Comparison of ENCODE assay signal across 19 cellular contexts in genomic region chr21:42988234-42988965, GRCh38. TPM values are rescaled to one million over a fixed set of nuclear protein-coding genes. Genes with fewer than 3 reads are reported as not detected.
DNase-seq lines count a peak whose midpoint lies in the region; TF ChIP-seq lines count a peak whose summit lies in the region.
"Had no signal": no experiment of that assay in that cellular context is flagged by ENCODE, and none has a peak within 500 bp of the region (broad histone marks: within the 10 kb centered on the region; RNA-seq: fewer than 3 reads in every experiment).

No MANE protein-coding gene starts in this region.

- H4K8ac ChIP-seq in trophoblast cell (ENCODE audit: low read depth, low read length): no peak overlapping the region

- H3K4me1 ChIP-seq in OCI-LY1 (ENCODE audit: insufficient read depth, low read length, severe bottlenecking) (peaks cover 60% of the 10 kb centered on the region), trophoblast cell (ENCODE audit: control insufficient read depth in 1 of 2, insufficient read depth in 2 of 2, low read length in 2 of 2) (peaks cover 14% of the 10 kb centered on the region in 2 experiments)
- H3K4me1 ChIP-seq: prostate gland had no signal

- H2BK120ac ChIP-seq in trophoblast cell (ENCODE audit: insufficient read depth, low read length, poor library complexity): no peak overlapping the region

- H4K12ac ChIP-seq in trophoblast cell (ENCODE audit: low read depth, low read length): no peak overlapping the region

- no peaks in the 10 kb centered on the region for H3K9me2 ChIP-seq in OCI-LY1 (ENCODE audit: low read depth, low read length)

- no peaks in the 10 kb centered on the region; the same call in 1 of the 2 replicates for H3K36me3 ChIP-seq in OCI-LY1 (ENCODE audit: insufficient read depth, low read length)
- no peaks in the 10 kb centered on the region for H3K36me3 ChIP-seq in trophoblast cell (ENCODE audit: control insufficient read depth in 1 of 2, insufficient read depth in 2 of 2, low read length in 2 of 2)
- H3K36me3 ChIP-seq: prostate gland had no signal

- TF ChIP-seq CTCF in OCI-LY1 (IDR thresholded peaks at IDR 0.05; ENCODE audit: low read length) (no peak), fibroblast of mammary gland (conservative IDR thresholded peaks at IDR 0.05; ENCODE audit: control insufficient read depth, insufficient read depth, low read depth, low read length) (no peak)

- peak; percentile 13 for DNase-seq in NCI-H2171 treated with DMSO at 0.1 percent for 48 hours (lab: John Stamatoyannopoulos, UW)
- no peak for DNase-seq in NCI-H2171 (lab: John Stamatoyannopoulos, UW)
- DNase-seq in fibroblast of mammary gland (ENCODE audit: low read depth): peak; percentile 89
- DNase-seq in trophoblast cell: no peak
- no peak for DNase-seq in stimulated activated CD4-positive, alpha-beta T cell treated with anti-CD3 and anti-CD28 coated beads, Interleukin-4, amount 100 ng/mL, for 4 hours
- DNase-seq in KBM-7: no peak
- DNase-seq in putamen (ENCODE audit: low spot score): no peak
- DNase-seq: activated CD4-positive, alpha-beta T cell treated with anti-CD3 and anti-CD28 coated beads for 36 hours; activated CD8-positive, alpha-beta memory T cell treated with anti-CD3 and anti-CD28 coated beads, Interleukin-2, amount 50 U/mL, for 48 hours; activated naive CD4-positive, alpha-beta T cell treated with anti-CD3 and anti-CD28 coated beads, Interleukin-2, amount 50 U/mL, for 16 hours; GF-D8; left cardiac atrium; NCI-H2081; NCI-H774; T1000 had no signal

- H2BK5ac ChIP-seq in trophoblast cell (ENCODE audit: low read depth, low read length, poor library complexity): no peak overlapping the region

- no peak overlapping the region for H2BK12ac ChIP-seq in trophoblast cell (ENCODE audit: low read length)

- H3K9ac ChIP-seq in OCI-LY1 (ENCODE audit: low read length) (no peak overlapping the region), trophoblast cell (ENCODE audit: low read length) (no peak overlapping the region)

- H3K4me2 ChIP-seq in OCI-LY1 (ENCODE audit: low read length) (no peak overlapping the region), trophoblast cell (ENCODE audit: low read length) (no peak overlapping the region)
- H3K4me2 ChIP-seq: A549, hepatocyte had no signal

- H3K4me3 ChIP-seq in OCI-LY1 (ENCODE audit: low read depth, low read length, poor library complexity, severe bottlenecking) (no peak overlapping the region), fibroblast of mammary gland (ENCODE audit: control insufficient read depth, low read depth, low read length) (no peak overlapping the region), trophoblast cell (ENCODE audit: low read depth, low read length) (no peak overlapping the region)
- H3K4me3 ChIP-seq: A549, hepatocyte, prostate gland had no signal

- no peak overlapping the region for H4K91ac ChIP-seq in trophoblast cell (ENCODE audit: low read depth, low read length)

- no peaks in the 10 kb centered on the region for H3F3A ChIP-seq in OCI-LY1 (ENCODE audit: insufficient read depth, low read length)

- H3K79me1 ChIP-seq in trophoblast cell (ENCODE audit: low read length): peaks cover 11% of the 10 kb centered on the region

- peak overlapping the region; percentile 36 for H3K27ac ChIP-seq in OCI-LY1 (ENCODE audit: low read depth, low read length, poor library complexity, severe bottlenecking)
- H3K27ac ChIP-seq in trophoblast cell (ENCODE audit: low read depth, low read length): no peak overlapping the region
- H3K27ac ChIP-seq: A549, hepatocyte, prostate gland had no signal

- H2AK5ac ChIP-seq in trophoblast cell (ENCODE audit: low read length): no peak overlapping the region

- H3K79me2 ChIP-seq in OCI-LY1 (ENCODE audit: insufficient read depth, low read length) (peaks cover 8% of the 10 kb centered on the region; the same call in 1 of the 2 replicates), trophoblast cell (ENCODE audit: control insufficient read depth, insufficient read depth, low read length, poor library complexity) (peaks cover 2% of the 10 kb centered on the region)

- H3K9me3 ChIP-seq in OCI-LY1 (ENCODE audit: low read length) (no peaks in the 10 kb centered on the region), trophoblast cell (ENCODE audit: insufficient read depth, low read depth, low read length) (no peaks in the 10 kb centered on the region)
- H3K9me3 ChIP-seq: A549, prostate gland had no signal

- in situ Hi-C loops in KBM-7 (cut with MboI; ENCODE audit: low pct_unique_long_range_greater_than_20kb, low sequenced_read_pairs): no loop called here

- H3K18ac ChIP-seq in trophoblast cell (ENCODE audit: low read length): no peak overlapping the region

- H3K23ac ChIP-seq in trophoblast cell (ENCODE audit: low read length): no peak overlapping the region

- no peak overlapping the region for H3K14ac ChIP-seq in trophoblast cell (ENCODE audit: low read length)

- peak overlapping the region; percentile 19 for H3K4ac ChIP-seq in trophoblast cell (ENCODE audit: low read depth, low read length)

- no peaks in the 10 kb centered on the region for H3K27me3 ChIP-seq in OCI-LY1 (ENCODE audit: insufficient read depth, low read length)
- H3K27me3 ChIP-seq in trophoblast cell (ENCODE audit: insufficient read depth, low read length): no peaks in the 10 kb centered on the region
- H3K27me3 ChIP-seq: hepatocyte had no signal

- no peak overlapping the region for H2AFZ ChIP-seq in OCI-LY1 (ENCODE audit: low read length)
- no peak overlapping the region for H2AFZ ChIP-seq in trophoblast cell (ENCODE audit: insufficient read depth, low read length, poor library complexity)
- H2AFZ ChIP-seq: hepatocyte had no signal

- WGBS in trophoblast cell (ENCODE audit: extremely low coverage, insufficient coverage, insufficient read length): no CpG with 5 or more reads among the region's 12 CpGs

- H4K20me1 ChIP-seq in OCI-LY1 (ENCODE audit: insufficient read depth, low read length): no peaks in the 10 kb centered on the region

RNA-seq across cellular contexts. Expression of gene PKNOX1, which starts 14.0 kb away (rescaled TPM):
- 13.4 and 13.7 TPM in 2 replicates for polyA plus RNA-seq in trophoblast cell (2013)

Comparison
In these comparisons a context has a peak if more than half of its experiments do, and no peak if none do; other contexts are left out.
1. DNase-seq: peak in NCI-H2171 treated with DMSO at 0.1 percent for 48 hours (single experiment) and fibroblast of mammary gland (single experiment); none in NCI-H2171 (single experiment), trophoblast cell (0 of 2), stimulated activated CD4-positive, alpha-beta T cell treated with anti-CD3 and anti-CD28 coated beads, Interleukin-4, amount 100 ng/mL, for 4 hours (0 of 2), KBM-7 (single experiment) and putamen (single experiment).